In the genomic region with DNA sequence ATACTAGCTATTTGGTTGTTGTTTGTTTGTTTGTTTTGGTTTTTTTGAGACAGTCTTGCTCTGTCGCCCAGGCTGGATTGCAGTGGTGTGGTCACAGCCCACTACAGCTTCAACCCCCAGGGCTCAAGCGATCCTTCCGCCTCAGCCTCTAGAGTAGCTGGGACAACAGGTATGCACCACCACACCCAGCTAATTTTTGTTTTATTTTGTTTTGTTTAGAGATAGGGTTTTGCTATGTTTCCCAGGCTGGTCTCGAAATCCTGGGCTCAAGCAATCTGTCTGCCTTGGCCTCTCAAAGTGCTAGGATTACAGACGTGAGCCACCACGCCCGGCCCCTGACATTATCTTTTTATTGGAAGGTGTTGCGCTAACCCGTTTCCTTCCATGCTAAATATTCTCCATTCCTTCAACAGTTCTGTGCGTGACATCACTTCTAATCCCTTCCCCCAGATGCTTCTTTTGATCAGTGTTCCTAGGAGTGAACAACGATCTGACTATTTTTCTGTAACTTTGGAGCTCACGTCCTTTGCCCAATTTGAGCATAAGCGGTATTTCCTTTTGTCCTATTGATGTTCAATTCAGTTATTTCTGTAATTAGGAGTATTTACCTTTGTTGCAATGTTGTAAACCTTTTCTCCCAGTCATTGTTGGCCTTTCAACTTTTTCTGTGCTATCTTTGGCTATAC, we compare ENCODE assay signal across 1 cellular context.
TF ChIP-seq lines count a peak whose summit lies in the region.

No MANE protein-coding gene starts in this region.

TF ChIP-seq in HepG2, 621 proteins besides CTCF, POLR2A, EP300 and RAD21 (continues in another document):
- TF ChIP-seq MYNN (CRISPR knock-in tag; IDR thresholded peaks at IDR 0.05; ENCODE audit: low read depth) (no peak), KDM2A (CRISPR knock-in tag; IDR thresholded peaks at IDR 0.05; ENCODE audit: borderline replicate concordance, low read depth) (no peak), WIZ (CRISPR knock-in tag; IDR thresholded peaks at IDR 0.05) (no peak), ZNF34 (CRISPR knock-in tag; IDR thresholded peaks at IDR 0.05; ENCODE audit: borderline replicate concordance) (peak; percentile 83; the same call in 1 of the 2 replicates), ASH2L (IDR thresholded peaks at IDR 0.05; ENCODE audit: insufficient read length, low read depth, low read length) (peak; percentile 97), REL (CRISPR knock-in tag; conservative IDR thresholded peaks at IDR 0.05) (no peak), ZNF639 (CRISPR knock-in tag; conservative IDR thresholded peaks at IDR 0.05) (no peak; the same call in 1 of the 2 replicates), PRPF4 (IDR thresholded peaks at IDR 0.05; ENCODE audit: low read depth, low read length, poor library complexity, severe bottlenecking) (no peak), RAD51 (IDR thresholded peaks at IDR 0.05; ENCODE audit: borderline replicate concordance) (no peak), ZNF121 (CRISPR knock-in tag; IDR thresholded peaks at IDR 0.05) (peak; percentile 63; the same call in 1 of the 2 replicates), HOXD1 (CRISPR knock-in tag; IDR thresholded peaks at IDR 0.05) (0 out of 2 replicates have a peak, but pooled peaks have one; percentile 41), ZNF556 (CRISPR knock-in tag; IDR thresholded peaks at IDR 0.05; ENCODE audit: borderline replicate concordance) (no peak), SP5 (CRISPR knock-in tag; IDR thresholded peaks at IDR 0.05; ENCODE audit: borderline replicate concordance, low read depth) (peak; percentile 59; the same call in 1 of the 2 replicates), SNAPC2 (CRISPR knock-in tag; IDR thresholded peaks at IDR 0.05) (peak; percentile 85; the same call in 1 of the 2 replicates), SOX13 (IDR thresholded peaks at IDR 0.05) (peak; percentile 61), SOX13 (CRISPR knock-in tag; conservative IDR thresholded peaks at IDR 0.05 in 1 of 2, IDR thresholded peaks at IDR 0.05 in 1 of 2) (peak in 1 of 2 experiments; percentile 95; a peak in 2 of 4 replicates), SIX4 (CRISPR knock-in tag; IDR thresholded peaks at IDR 0.05) (peak; percentile 46; the same call in 1 of the 2 replicates), ZNF337 (CRISPR knock-in tag; IDR thresholded peaks at IDR 0.05; ENCODE audit: borderline replicate concordance, low read depth) (0 out of 2 replicates have a peak, but pooled peaks have one; percentile 48), ZSCAN21 (CRISPR knock-in tag; IDR thresholded peaks at IDR 0.05; ENCODE audit: borderline replicate concordance) (no peak), ZFP62 (CRISPR knock-in tag; IDR thresholded peaks at IDR 0.05) (no peak), CCAR2 (optimal IDR thresholded peaks at IDR 0.05; ENCODE audit: low read depth, low read length) (no peak), RNF2 (conservative IDR thresholded peaks at IDR 0.05; ENCODE audit: low read depth) (no peak), ZFX (CRISPR knock-in tag; IDR thresholded peaks at IDR 0.05; ENCODE audit: low read depth) (peak; percentile 43; the same call in 1 of the 2 replicates), NCOA2 (CRISPR knock-in tag; IDR thresholded peaks at IDR 0.05) (peak; percentile 91), ZNF44 (CRISPR knock-in tag; IDR thresholded peaks at IDR 0.05) (no peak), MLLT10 (CRISPR knock-in tag; IDR thresholded peaks at IDR 0.05) (no peak), TBP (CRISPR knock-in tag; IDR thresholded peaks at IDR 0.05) (0 out of 2 replicates have a peak, but pooled peaks have one; percentile 76), ZSCAN22 (CRISPR knock-in tag; IDR thresholded peaks at IDR 0.05) (no peak), MAZ (IDR thresholded peaks at IDR 0.05; ENCODE audit: borderline replicate concordance, low read depth, low read length) (no peak), MAZ (CRISPR knock-in tag; IDR thresholded peaks at IDR 0.05; ENCODE audit: low read depth) (no peak; the same call in 1 of the 2 replicates), LCORL (IDR thresholded peaks at IDR 0.05) (no peak; the same call in 1 of the 2 replicates), LCORL (CRISPR knock-in tag; IDR thresholded peaks at IDR 0.05) (peak; percentile 86), ZIK1 (CRISPR knock-in tag; IDR thresholded peaks at IDR 0.05; ENCODE audit: borderline replicate concordance, low read depth) (no peak), ZNF660 (CRISPR knock-in tag; IDR thresholded peaks at IDR 0.05; ENCODE audit: borderline replicate concordance, low read depth) (no peak), MED8 (CRISPR knock-in tag; IDR thresholded peaks at IDR 0.05; ENCODE audit: insufficient replicate concordance) (no peak)
- TF ChIP-seq, protein P1, sequence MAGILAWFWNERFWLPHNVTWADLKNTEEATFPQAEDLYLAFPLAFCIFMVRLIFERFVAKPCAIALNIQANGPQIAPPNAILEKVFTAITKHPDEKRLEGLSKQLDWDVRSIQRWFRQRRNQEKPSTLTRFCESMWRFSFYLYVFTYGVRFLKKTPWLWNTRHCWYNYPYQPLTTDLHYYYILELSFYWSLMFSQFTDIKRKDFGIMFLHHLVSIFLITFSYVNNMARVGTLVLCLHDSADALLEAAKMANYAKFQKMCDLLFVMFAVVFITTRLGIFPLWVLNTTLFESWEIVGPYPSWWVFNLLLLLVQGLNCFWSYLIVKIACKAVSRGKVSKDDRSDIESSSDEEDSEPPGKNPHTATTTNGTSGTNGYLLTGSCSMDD (CRISPR knock-in tag; IDR thresholded peaks at IDR 0.05), result no peak
- TF ChIP-seq, protein P2, sequence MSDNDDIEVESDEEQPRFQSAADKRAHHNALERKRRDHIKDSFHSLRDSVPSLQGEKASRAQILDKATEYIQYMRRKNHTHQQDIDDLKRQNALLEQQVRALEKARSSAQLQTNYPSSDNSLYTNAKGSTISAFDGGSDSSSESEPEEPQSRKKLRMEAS (IDR thresholded peaks at IDR 0.05), result no peak
- TF ChIP-seq, protein P3, sequence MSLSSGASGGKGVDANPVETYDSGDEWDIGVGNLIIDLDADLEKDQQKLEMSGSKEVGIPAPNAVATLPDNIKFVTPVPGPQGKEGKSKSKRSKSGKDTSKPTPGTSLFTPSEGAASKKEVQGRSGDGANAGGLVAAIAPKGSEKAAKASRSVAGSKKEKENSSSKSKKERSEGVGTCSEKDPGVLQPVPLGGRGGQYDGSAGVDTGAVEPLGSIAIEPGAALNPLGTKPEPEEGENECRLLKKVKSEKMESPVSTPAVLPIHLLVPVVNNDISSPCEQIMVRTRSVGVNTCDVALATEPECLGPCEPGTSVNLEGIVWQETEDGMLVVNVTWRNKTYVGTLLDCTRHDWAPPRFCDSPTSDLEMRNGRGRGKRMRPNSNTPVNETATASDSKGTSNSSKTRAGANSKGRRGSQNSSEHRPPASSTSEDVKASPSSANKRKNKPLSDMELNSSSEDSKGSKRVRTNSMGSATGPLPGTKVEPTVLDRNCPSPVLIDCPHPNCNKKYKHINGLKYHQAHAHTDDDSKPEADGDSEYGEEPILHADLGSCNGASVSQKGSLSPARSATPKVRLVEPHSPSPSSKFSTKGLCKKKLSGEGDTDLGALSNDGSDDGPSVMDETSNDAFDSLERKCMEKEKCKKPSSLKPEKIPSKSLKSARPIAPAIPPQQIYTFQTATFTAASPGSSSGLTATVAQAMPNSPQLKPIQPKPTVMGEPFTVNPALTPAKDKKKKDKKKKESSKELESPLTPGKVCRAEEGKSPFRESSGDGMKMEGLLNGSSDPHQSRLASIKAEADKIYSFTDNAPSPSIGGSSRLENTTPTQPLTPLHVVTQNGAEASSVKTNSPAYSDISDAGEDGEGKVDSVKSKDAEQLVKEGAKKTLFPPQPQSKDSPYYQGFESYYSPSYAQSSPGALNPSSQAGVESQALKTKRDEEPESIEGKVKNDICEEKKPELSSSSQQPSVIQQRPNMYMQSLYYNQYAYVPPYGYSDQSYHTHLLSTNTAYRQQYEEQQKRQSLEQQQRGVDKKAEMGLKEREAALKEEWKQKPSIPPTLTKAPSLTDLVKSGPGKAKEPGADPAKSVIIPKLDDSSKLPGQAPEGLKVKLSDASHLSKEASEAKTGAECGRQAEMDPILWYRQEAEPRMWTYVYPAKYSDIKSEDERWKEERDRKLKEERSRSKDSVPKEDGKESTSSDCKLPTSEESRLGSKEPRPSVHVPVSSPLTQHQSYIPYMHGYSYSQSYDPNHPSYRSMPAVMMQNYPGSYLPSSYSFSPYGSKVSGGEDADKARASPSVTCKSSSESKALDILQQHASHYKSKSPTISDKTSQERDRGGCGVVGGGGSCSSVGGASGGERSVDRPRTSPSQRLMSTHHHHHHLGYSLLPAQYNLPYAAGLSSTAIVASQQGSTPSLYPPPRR (CRISPR knock-in tag; IDR thresholded peaks at IDR 0.05; ENCODE audit: borderline replicate concordance), result peak; percentile 92
- TF ChIP-seq, protein P4, sequence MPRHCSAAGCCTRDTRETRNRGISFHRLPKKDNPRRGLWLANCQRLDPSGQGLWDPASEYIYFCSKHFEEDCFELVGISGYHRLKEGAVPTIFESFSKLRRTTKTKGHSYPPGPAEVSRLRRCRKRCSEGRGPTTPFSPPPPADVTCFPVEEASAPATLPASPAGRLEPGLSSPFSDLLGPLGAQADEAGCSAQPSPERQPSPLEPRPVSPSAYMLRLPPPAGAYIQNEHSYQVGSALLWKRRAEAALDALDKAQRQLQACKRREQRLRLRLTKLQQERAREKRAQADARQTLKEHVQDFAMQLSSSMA (CRISPR knock-in tag; IDR thresholded peaks at IDR 0.05), result no peak
- TF ChIP-seq, protein P5, sequence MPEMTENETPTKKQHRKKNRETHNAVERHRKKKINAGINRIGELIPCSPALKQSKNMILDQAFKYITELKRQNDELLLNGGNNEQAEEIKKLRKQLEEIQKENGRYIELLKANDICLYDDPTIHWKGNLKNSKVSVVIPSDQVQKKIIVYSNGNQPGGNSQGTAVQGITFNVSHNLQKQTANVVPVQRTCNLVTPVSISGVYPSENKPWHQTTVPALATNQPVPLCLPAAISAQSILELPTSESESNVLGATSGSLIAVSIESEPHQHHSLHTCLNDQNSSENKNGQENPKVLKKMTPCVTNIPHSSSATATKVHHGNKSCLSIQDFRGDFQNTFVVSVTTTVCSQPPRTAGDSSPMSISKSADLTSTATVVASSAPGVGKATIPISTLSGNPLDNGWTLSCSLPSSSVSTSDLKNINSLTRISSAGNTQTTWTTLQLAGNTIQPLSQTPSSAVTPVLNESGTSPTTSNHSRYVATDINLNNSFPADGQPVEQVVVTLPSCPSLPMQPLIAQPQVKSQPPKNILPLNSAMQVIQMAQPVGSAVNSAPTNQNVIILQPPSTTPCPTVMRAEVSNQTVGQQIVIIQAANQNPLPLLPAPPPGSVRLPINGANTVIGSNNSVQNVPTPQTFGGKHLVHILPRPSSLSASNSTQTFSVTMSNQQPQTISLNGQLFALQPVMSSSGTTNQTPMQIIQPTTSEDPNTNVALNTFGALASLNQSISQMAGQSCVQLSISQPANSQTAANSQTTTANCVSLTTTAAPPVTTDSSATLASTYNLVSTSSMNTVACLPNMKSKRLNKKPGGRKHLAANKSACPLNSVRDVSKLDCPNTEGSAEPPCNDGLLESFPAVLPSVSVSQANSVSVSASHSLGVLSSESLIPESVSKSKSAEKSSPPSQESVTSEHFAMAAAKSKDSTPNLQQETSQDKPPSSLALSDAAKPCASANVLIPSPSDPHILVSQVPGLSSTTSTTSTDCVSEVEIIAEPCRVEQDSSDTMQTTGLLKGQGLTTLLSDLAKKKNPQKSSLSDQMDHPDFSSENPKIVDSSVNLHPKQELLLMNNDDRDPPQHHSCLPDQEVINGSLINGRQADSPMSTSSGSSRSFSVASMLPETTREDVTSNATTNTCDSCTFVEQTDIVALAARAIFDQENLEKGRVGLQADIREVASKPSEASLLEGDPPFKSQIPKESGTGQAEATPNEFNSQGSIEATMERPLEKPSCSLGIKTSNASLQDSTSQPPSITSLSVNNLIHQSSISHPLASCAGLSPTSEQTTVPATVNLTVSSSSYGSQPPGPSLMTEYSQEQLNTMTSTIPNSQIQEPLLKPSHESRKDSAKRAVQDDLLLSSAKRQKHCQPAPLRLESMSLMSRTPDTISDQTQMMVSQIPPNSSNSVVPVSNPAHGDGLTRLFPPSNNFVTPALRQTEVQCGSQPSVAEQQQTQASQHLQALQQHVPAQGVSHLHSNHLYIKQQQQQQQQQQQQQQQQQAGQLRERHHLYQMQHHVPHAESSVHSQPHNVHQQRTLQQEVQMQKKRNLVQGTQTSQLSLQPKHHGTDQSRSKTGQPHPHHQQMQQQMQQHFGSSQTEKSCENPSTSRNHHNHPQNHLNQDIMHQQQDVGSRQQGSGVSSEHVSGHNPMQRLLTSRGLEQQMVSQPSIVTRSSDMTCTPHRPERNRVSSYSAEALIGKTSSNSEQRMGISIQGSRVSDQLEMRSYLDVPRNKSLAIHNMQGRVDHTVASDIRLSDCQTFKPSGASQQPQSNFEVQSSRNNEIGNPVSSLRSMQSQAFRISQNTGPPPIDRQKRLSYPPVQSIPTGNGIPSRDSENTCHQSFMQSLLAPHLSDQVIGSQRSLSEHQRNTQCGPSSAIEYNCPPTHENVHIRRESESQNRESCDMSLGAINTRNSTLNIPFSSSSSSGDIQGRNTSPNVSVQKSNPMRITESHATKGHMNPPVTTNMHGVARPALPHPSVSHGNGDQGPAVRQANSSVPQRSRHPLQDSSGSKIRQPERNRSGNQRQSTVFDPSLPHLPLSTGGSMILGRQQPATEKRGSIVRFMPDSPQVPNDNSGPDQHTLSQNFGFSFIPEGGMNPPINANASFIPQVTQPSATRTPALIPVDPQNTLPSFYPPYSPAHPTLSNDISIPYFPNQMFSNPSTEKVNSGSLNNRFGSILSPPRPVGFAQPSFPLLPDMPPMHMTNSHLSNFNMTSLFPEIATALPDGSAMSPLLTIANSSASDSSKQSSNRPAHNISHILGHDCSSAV (CRISPR knock-in tag; IDR thresholded peaks at IDR 0.05; ENCODE audit: borderline replicate concordance), result no peak
- TF ChIP-seq, protein P6, sequence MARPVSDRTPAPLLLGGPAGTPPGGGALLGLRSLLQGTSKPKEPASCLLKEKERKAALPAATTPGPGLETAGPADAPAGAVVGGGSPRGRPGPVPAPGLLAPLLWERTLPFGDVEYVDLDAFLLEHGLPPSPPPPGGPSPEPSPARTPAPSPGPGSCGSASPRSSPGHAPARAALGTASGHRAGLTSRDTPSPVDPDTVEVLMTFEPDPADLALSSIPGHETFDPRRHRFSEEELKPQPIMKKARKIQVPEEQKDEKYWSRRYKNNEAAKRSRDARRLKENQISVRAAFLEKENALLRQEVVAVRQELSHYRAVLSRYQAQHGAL (CRISPR knock-in tag; IDR thresholded peaks at IDR 0.05; ENCODE audit: not compliant biosample characterization), result no peak
- TF ChIP-seq, protein P7, sequence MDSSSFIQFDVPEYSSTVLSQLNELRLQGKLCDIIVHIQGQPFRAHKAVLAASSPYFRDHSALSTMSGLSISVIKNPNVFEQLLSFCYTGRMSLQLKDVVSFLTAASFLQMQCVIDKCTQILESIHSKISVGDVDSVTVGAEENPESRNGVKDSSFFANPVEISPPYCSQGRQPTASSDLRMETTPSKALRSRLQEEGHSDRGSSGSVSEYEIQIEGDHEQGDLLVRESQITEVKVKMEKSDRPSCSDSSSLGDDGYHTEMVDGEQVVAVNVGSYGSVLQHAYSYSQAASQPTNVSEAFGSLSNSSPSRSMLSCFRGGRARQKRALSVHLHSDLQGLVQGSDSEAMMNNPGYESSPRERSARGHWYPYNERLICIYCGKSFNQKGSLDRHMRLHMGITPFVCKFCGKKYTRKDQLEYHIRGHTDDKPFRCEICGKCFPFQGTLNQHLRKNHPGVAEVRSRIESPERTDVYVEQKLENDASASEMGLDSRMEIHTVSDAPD (CRISPR knock-in tag; IDR thresholded peaks at IDR 0.05), result no peak
